Comparison of ENCODE assay signal across 14 cellular contexts in the genomic region with DNA sequence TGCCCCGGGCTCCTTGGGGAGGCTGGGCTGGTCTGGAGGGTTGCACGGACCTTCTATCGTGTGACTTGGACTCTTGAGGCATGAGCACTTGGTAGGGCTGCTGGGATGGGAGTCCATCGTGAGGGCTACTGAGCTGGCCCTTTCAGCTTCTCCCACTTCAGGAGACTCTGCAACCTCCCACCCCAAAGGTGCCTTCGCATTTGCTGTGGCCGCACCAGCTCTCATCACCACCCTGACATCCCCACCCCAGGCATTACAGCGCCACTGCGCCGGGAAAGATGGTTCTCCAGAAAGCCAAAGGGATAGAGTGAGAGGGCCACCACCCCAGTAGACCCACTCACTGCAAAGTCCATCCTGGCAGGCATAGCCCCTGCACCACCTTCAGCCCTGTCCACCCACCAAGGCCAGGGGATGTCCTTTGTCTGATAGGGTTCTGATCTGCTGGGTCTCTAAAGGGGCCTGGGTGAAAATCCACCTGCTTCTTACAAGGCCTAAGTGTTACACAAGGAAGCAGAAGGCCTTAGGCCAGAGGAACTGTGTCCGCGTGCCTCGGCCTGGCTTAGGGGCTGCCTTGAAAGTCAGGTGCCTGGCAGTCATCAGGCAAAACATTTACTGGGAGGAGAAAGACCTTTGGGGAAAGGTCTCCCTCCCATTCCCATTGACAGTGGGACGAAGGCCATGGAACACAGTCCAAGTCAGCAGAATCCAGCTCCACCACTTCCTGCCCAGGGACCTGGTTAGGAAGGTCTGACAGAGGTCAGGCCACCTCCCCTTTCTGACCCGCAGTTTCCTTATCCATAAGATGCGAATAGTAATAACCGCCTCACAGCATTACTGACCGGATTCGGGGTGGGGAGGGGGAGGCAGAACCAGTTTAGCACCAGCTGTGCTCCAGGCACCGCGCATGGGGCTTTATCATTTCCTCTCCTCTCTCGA. TPM values are rescaled to one million over a fixed set of nuclear protein-coding genes. Genes with fewer than 3 reads are reported as not detected.
A peak's percentile ranks its signal among the peaks of the same experiment; 100 is the strongest.
DNase-seq lines count a peak whose midpoint lies in the region; ATAC-seq and TF ChIP-seq lines count a peak whose summit lies in the region.
"Had no signal": no experiment of that assay in that cellular context is flagged by ENCODE, and none has a peak within 500 bp of the region (broad histone marks: within the 10 kb centered on the region; RNA-seq: fewer than 3 reads in every experiment).

No MANE protein-coding gene starts in this region.

- no peaks in the 10 kb centered on the region for H3K9me3 ChIP-seq in smooth muscle cell (replicated peaks; ENCODE audit: low read depth)

- peaks cover 2% of the 10 kb centered on the region; the same call in 1 of the 2 replicates for H3K27me3 Mint-ChIP-seq in HFFc6 (ENCODE audit: insufficient read depth)
- H3K27me3 Mint-ChIP-seq: activated CD4-positive, alpha-beta T cell treated with anti-CD3 and anti-CD28 coated beads, Interleukin-2, amount 10 ng/mL, durations not matched to agents 7 days and 5 days had no signal

- 82% methylated on average over 21 of the region's 21 CpGs for WGBS in smooth muscle cell (ENCODE audit: low lambda C conversion rate)

- DNase-seq in HFFc6, result no peak
- DNase-seq in dorsolateral prefrontal cortex, result peak in 1 of 10 donors; percentile 5
- DNase-seq in left lobe of liver (ENCODE audit: low spot score), result peak; percentile 48
- DNase-seq in smooth muscle cell (lab: John Stamatoyannopoulos, UW; ENCODE audit: unreplicated experiment), result no peak
- no peak for DNase-seq in RWPE1 (ENCODE audit: low spot score)
- DNase-seq: activated CD4-positive, alpha-beta T cell treated with anti-CD3 and anti-CD28 coated beads, Interleukin-2, amount 10 ng/mL, durations not matched to agents 7 days and 5 days; activated naive CD4-positive, alpha-beta T cell treated with anti-CD3 and anti-CD28 coated beads, Interleukin-2, amount 50 U/mL, for 16 hours; dermis blood vessel endothelial cell; NCI-H2081 treated with DMSO at 0.1 percent for 48 hours had no signal

- peaks cover 12% of the 10 kb centered on the region for H3K36me3 Mint-ChIP-seq in HFFc6 (ENCODE audit: low read depth)

- peak overlapping the region; percentile 85 for H3K27ac Mint-ChIP-seq in HFFc6
- H3K27ac Mint-ChIP-seq: activated CD4-positive, alpha-beta T cell treated with anti-CD3 and anti-CD28 coated beads, Interleukin-2, amount 10 ng/mL, durations not matched to agents 7 days and 5 days had no signal

- POLR2A ChIA-PET in RWPE1 (lab: Yijun Ruan, JAX; ENCODE audit: low non-redundant PET), result no interaction called here

- CTCF ChIA-PET in RWPE1 (lab: Yijun Ruan, JAX), result interaction anchor here (0.6 kb wide), 1 partner anchor 1124 kb away, joined by 4 read pairs; no protein-coding TSS in a partner anchor

- peak overlapping the region; percentile 20 for H3K4me2 ChIP-seq in smooth muscle cell
- H3K4me2 ChIP-seq: KMS-11 had no signal

- H3K9me3 Mint-ChIP-seq in HFFc6, result no peaks in the 10 kb centered on the region
- H3K9me3 Mint-ChIP-seq: activated CD4-positive, alpha-beta T cell treated with anti-CD3 and anti-CD28 coated beads, Interleukin-2, amount 10 ng/mL, durations not matched to agents 7 days and 5 days; mesothelial cell of epicardium had no signal

- TF ChIP-seq CTCF in HFFc6 (IDR thresholded peaks at IDR 0.05) (no peak), dorsolateral prefrontal cortex (IDR thresholded peaks at IDR 0.05 in 54 of 56, conservative IDR thresholded peaks at IDR 0.05 in 2 of 56; ENCODE audit: low read depth in 1 of 56, partially characterized antibody in 56 of 56) (no peak), smooth muscle cell (IDR thresholded peaks at IDR 0.05; ENCODE audit: borderline replicate concordance, insufficient read depth, poor library complexity, severe bottlenecking) (no peak), RWPE1 (conservative IDR thresholded peaks at IDR 0.05; ENCODE audit: low read depth) (no peak)

- H3K4me3 Mint-ChIP-seq in HFFc6, result peak overlapping the region; percentile 66
- H3K4me3 Mint-ChIP-seq: activated CD4-positive, alpha-beta T cell treated with anti-CD3 and anti-CD28 coated beads, Interleukin-2, amount 10 ng/mL, durations not matched to agents 7 days and 5 days; mesothelial cell of epicardium had no signal

- H3F3A ChIP-seq in smooth muscle cell (ENCODE audit: low read depth), result peaks cover 3% of the 10 kb centered on the region

- H4K20me1 ChIP-seq in smooth muscle cell (ENCODE audit: low read depth), result peaks cover 77% of the 10 kb centered on the region

- peaks cover 62% of the 10 kb centered on the region for H3K4me1 Mint-ChIP-seq in HFFc6 (ENCODE audit: low read depth)

- H3K36me3 ChIP-seq in smooth muscle cell (ENCODE audit: low read depth), result no peaks in the 10 kb centered on the region

- intact Hi-C loops in dorsolateral prefrontal cortex (cut with DNase I), result loop anchor here in 1 of 2 donors (2.0 to 10.0 kb wide), 3 partner anchors 94 to 1094 kb away; partner anchors contain the start of gene YPEL5

- no peaks in the 10 kb centered on the region for H3K4me1 ChIP-seq in smooth muscle cell (ENCODE audit: low read depth)

- H2AFZ ChIP-seq in smooth muscle cell (ENCODE audit: low read depth), result no peak overlapping the region

- H3K9ac ChIP-seq in smooth muscle cell (ENCODE audit: low read depth), result no peak overlapping the region
- H3K9ac ChIP-seq: KMS-11 had no signal

- H3K4me3 ChIP-seq in dorsolateral prefrontal cortex (peak overlapping the region in 39 of 59 donors; percentile 0 to 92 (median 42)), smooth muscle cell (no peak overlapping the region)

- peak; percentile 69 for ATAC-seq in left lobe of liver
- ATAC-seq in HG02884 (IDR thresholded peaks at IDR 0.05; ENCODE audit: unreplicated experiment), result no peak
- no peak for ATAC-seq in GM19035 (IDR thresholded peaks at IDR 0.05; ENCODE audit: unreplicated experiment)
- ATAC-seq in GM18858 (IDR thresholded peaks at IDR 0.05; ENCODE audit: unreplicated experiment), result no peak

- peaks cover 22% of the 10 kb centered on the region for H3K79me2 ChIP-seq in smooth muscle cell (ENCODE audit: low read depth)

- no peaks in the 10 kb centered on the region for H3K27me3 ChIP-seq in dorsolateral prefrontal cortex
- no peaks in the 10 kb centered on the region for H3K27me3 ChIP-seq in smooth muscle cell (ENCODE audit: low read depth)

- peak overlapping the region; percentile 18 to 93 (median 79) for H3K27ac ChIP-seq in dorsolateral prefrontal cortex
- H3K27ac ChIP-seq in smooth muscle cell (ENCODE audit: low read depth), result no peak overlapping the region
- no peak overlapping the region for H3K27ac ChIP-seq in RWPE1
- H3K27ac ChIP-seq: KMS-11 had no signal

RNA-seq across cellular contexts. Expression of gene EHD3, which starts 5.2 kb away (rescaled TPM):
- total RNA-seq in HFFc6 (2021; fragmentation: NEBNext Ultra II Directional; extraction: Animal tissue kit (Norgen Biotek cat#: 25700)), result 10 to 100 TPM; 49.6 to 70.6 (median 62.0) TPM
- total RNA-seq in dorsolateral prefrontal cortex (100 to 1,000 TPM in 46 of 120 experiments, 10 to 100 TPM in 74; 35.8 to 122 (median 93.2) TPM), left lobe of liver (10.6 TPM), smooth muscle cell (13.8 and 19.0 TPM in 2 replicates)
- polyA plus RNA-seq in smooth muscle cell, result 12.4 and 15.5 TPM in 2 replicates

RNA-seq across cellular contexts. Expression of gene CAPN14, which starts 21.9 kb away (rescaled TPM):
- under 1 TPM; 0.06 to 0.14 (median 0.07) TPM for total RNA-seq in HFFc6 (2021; fragmentation: NEBNext Ultra II Directional; extraction: Animal tissue kit (Norgen Biotek cat#: 25700))
- total RNA-seq in dorsolateral prefrontal cortex (1 to 10 TPM in 85 of 120 experiments, under 1 TPM in 35; 0.26 to 3.4 (median 1.3) TPM), left lobe of liver (not detected), smooth muscle cell (0.13 and 0.58 TPM in 2 replicates)
- 0.27 and 0.55 TPM in 2 replicates for polyA plus RNA-seq in smooth muscle cell
- total RNA-seq: dermis blood vessel endothelial cell had no signal

Comparison
In these comparisons a context has a peak if more than half of its experiments do, and no peak if none do; other contexts are left out.
1. H3K27ac ChIP-seq: peak in dorsolateral prefrontal cortex (59 of 59); none in smooth muscle cell (single experiment) and RWPE1 (single experiment).